In the genomic region with DNA sequence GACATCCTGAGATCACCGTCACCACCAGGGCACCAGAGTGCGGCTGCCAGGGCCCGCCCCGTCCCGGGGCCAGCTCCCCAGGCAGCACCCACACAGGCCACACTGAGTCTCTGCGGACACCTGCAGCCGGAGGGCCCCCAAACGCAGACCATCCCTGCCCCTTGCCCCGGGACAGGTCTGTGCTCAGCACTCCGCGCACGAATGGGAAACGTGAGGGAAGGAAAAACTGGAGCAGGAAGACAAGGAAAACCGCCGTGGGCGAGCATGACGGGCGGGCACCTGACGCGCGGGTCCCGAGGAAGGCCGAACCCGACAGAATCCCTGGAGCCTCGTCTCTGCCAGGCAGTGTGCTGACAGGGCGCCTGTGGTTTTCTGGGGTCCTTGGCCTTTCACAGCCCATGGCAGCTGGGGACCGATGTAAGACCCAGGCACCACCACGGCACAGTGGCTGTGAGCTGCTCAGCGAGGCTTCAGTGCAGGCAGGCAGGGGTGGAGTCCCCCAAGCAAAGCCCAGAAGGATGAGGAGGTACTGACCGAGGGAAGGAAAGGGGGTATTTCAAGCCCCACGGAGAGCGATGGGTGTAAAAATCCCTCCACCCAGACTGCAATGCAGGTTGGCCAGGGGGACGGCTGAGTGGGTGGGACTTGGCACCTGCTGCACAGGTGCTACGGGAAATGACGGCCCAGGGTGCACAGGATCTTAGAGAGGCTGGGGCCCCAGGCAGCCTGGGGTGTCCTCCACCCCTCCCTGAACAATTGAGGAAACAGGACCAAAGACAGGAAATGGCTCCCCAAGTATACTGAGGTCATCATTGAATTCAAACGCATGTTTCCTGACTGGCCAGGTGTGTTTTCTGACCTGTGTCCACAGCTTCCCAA, we compare ENCODE assay signal across 1 cellular context.
TF ChIP-seq lines count a peak whose summit lies in the region.

No MANE protein-coding gene starts in this region.

TF ChIP-seq in IMR-90, 13 proteins besides CTCF, POLR2A, EP300 and RAD21:
- TF ChIP-seq MAZ (IDR thresholded peaks at IDR 0.05; ENCODE audit: borderline replicate concordance, low read depth, low read length) = no peak
- no peak for TF ChIP-seq BHLHE40 (IDR thresholded peaks at IDR 0.05; ENCODE audit: low read depth, low read length)
- no peak for TF ChIP-seq FOS (IDR thresholded peaks at IDR 0.05; ENCODE audit: low read depth, low read length)
- TF ChIP-seq NFE2L2 (IDR thresholded peaks at IDR 0.05; ENCODE audit: low read depth, low read length) = no peak
- no peak for TF ChIP-seq RCOR1 (IDR thresholded peaks at IDR 0.05; ENCODE audit: insufficient replicate concordance, low read length)
- TF ChIP-seq, protein P1, sequence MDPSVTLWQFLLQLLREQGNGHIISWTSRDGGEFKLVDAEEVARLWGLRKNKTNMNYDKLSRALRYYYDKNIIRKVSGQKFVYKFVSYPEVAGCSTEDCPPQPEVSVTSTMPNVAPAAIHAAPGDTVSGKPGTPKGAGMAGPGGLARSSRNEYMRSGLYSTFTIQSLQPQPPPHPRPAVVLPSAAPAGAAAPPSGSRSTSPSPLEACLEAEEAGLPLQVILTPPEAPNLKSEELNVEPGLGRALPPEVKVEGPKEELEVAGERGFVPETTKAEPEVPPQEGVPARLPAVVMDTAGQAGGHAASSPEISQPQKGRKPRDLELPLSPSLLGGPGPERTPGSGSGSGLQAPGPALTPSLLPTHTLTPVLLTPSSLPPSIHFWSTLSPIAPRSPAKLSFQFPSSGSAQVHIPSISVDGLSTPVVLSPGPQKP (IDR thresholded peaks at IDR 0.05; ENCODE audit: borderline replicate concordance, low read depth, low read length) = no peak
- no peak for TF ChIP-seq RFX5 (IDR thresholded peaks at IDR 0.05; ENCODE audit: low read depth, low read length)
TF ChIP-seq in IMR-90: peak in this region for 0.
